ENCODE assay signal across 1 cellular context in genomic region chr12:109910969-109911348, GRCh38.
TF ChIP-seq lines count a peak whose summit lies in the region.

No MANE protein-coding gene starts in this region.

TF ChIP-seq in GM23338, 12 proteins besides CTCF, POLR2A, EP300 and RAD21 (continued from another document):
- peak; percentile 49 for TF ChIP-seq REST (IDR thresholded peaks at IDR 0.05; ENCODE audit: unreplicated experiment)
